In the genomic region with DNA sequence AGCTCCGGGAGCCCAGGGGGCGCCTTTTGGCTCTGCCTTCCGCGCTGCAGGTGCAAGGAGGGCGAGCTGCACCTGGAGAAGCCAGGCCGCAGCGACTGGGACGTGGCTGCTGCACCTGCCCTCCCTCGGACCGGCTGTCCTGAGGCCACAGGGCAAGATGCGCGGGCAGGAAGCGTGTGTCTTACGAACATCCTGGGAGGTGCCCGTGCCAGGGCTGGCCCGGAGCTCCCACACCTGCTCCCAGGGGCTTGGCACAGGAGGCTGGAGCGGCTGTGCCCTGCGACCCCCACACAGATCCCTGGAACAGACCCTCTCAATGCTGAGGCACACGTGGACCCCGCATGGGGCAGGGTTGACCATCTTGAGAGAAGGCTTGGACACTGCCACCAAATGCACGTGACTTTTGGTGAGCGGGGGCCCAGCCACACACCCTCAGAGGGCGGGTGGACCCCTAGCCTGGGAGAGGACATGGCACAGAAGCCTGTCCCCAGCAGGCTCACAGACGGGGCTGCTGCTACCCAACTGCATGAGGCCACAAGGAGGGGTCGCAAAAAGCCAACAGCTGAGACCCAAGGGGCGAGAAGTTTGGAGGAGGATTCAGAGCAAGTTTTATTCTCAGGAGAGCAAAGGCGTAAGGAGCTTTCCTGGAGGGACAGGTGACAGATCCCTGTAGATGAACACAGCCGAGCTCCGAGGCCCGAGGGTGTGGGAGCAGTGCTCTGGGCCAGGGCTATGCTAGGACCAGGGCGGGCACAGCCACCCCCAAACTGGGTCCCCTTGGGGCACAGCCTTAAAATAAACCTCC, we compare ENCODE assay signal across 12 cellular contexts. TPM values are rescaled to one million over a fixed set of nuclear protein-coding genes. Genes with fewer than 3 reads are reported as not detected.
A peak's percentile ranks its signal among the peaks of the same experiment; 100 is the strongest.
DNase-seq lines count a peak whose midpoint lies in the region; TF ChIP-seq lines count a peak whose summit lies in the region.
"Had no signal": no experiment of that assay in that cellular context is flagged by ENCODE, and none has a peak within 500 bp of the region (broad histone marks: within the 10 kb centered on the region; RNA-seq: fewer than 3 reads in every experiment).

No MANE protein-coding gene starts in this region.

- H3K4me3 ChIP-seq in WERI-Rb-1 (ENCODE audit: low read depth, low read length) (no peak overlapping the region), neural cell (ENCODE audit: low read length) (no peak overlapping the region), vagina (no peak overlapping the region)
- H3K4me3 ChIP-seq: uterus had no signal

- H3K79me2 ChIP-seq in neural cell (replicated peaks; ENCODE audit: insufficient read depth, low read length) = no peaks in the 10 kb centered on the region

- no peak for TF ChIP-seq RAD21 in neural cell (conservative IDR thresholded peaks at IDR 0.05)

- H3K27me3 ChIP-seq in WERI-Rb-1 (ENCODE audit: insufficient read depth, low read depth, severe bottlenecking) (no peaks in the 10 kb centered on the region), neural cell (ENCODE audit: insufficient read depth, low read depth, low read length) (no peaks in the 10 kb centered on the region), vagina (no peaks in the 10 kb centered on the region)
- H3K27me3 ChIP-seq: uterus had no signal

- H3K27ac ChIP-seq in WERI-Rb-1 (peak overlapping the region; percentile 91; the same call in 1 of the 2 replicates), neural cell (ENCODE audit: low read length) (peak overlapping the region; percentile 84), vagina (no peak overlapping the region)
- H3K27ac ChIP-seq: uterus had no signal

- H4K20me1 ChIP-seq in neural cell (ENCODE audit: insufficient read depth) = no peaks in the 10 kb centered on the region

- no peaks in the 10 kb centered on the region for H3F3A ChIP-seq in neural cell (ENCODE audit: insufficient read depth, low read length, poor library complexity, severe bottlenecking)

- TF ChIP-seq CTCF in WERI-Rb-1 (IDR thresholded peaks at IDR 0.05; ENCODE audit: low read depth, low read length) (no peak), neural cell (IDR thresholded peaks at IDR 0.05; ENCODE audit: poor library complexity, severe bottlenecking) (no peak), vagina (IDR thresholded peaks at IDR 0.05) (no peak)

- H3K4me1 ChIP-seq in vagina = peaks cover 21% of the 10 kb centered on the region
- H3K4me1 ChIP-seq: uterus had no signal

- H3K9me2 ChIP-seq in neural cell (ENCODE audit: insufficient read depth, low read length) = no peaks in the 10 kb centered on the region

- H3K9me3 ChIP-seq in WERI-Rb-1 (ENCODE audit: severe bottlenecking) = no peaks in the 10 kb centered on the region
- no peaks in the 10 kb centered on the region for H3K9me3 ChIP-seq in neural cell (ENCODE audit: low read length)
- no peaks in the 10 kb centered on the region for H3K9me3 ChIP-seq in vagina
- H3K9me3 ChIP-seq: uterus had no signal

- H3K4me2 ChIP-seq in neural cell (ENCODE audit: low read length) = no peak overlapping the region

- no peak for TF ChIP-seq POLR2A in vagina (IDR thresholded peaks at IDR 0.05)
- TF ChIP-seq POLR2A in erythroblast (IDR thresholded peaks at IDR 0.05; ENCODE audit: low read length) = no peak

- H2AFZ ChIP-seq in neural cell (ENCODE audit: low read depth, low read length) = no peak overlapping the region

- peak overlapping the region; percentile 20 for H3K9ac ChIP-seq in neural cell (ENCODE audit: low read length)

- no peak for TF ChIP-seq EP300 in neural cell (conservative IDR thresholded peaks at IDR 0.05; ENCODE audit: poor library complexity, severe bottlenecking)

- intact Hi-C loops in vagina (cut with DNase I) = loop anchor here (10.0 kb wide), 1 partner anchor 344 kb away; no protein-coding TSS in a partner anchor

- DNase-seq in NCI-H510A treated with DMSO at 0.1 percent for 48 hours (lab: John Stamatoyannopoulos, UW) = peak; percentile 32
- DNase-seq in NCI-H510A (lab: John Stamatoyannopoulos, UW) = no peak
- peak; percentile 62 for DNase-seq in NCI-H1105 (lab: John Stamatoyannopoulos, UW)
- no peak for DNase-seq in WERI-Rb-1
- no peak for DNase-seq in vagina (ENCODE audit: extremely low spot score in 2 of 2)
- no peak for DNase-seq in epidermal melanocyte (ENCODE audit: insufficient read length, low spot score)
- no peak for DNase-seq in erythroblast (lab: John Stamatoyannopoulos, UW)
- DNase-seq: activated effector memory CD4-positive, alpha-beta T cell treated with anti-CD3 and anti-CD28 coated beads, Interleukin-2, amount 50 U/mL, for 16 hours; hippocampal formation; stimulated activated CD4-positive, alpha-beta T cell treated with anti-CD3 and anti-CD28 coated beads, Interleukin-1b, Interleukin-23, amount 100 ng/mL, for 48 hours; uterus had no signal

- peaks cover 13% of the 10 kb centered on the region for H3K36me3 ChIP-seq in WERI-Rb-1
- H3K36me3 ChIP-seq in neural cell (ENCODE audit: insufficient read depth, low read length) = no peaks in the 10 kb centered on the region
- H3K36me3 ChIP-seq in vagina = peaks cover 0 to 12% of the 10 kb centered on the region in 2 donors
- H3K36me3 ChIP-seq: uterus had no signal

TF ChIP-seq in neural cell, 6 proteins besides CTCF, POLR2A, EP300 and RAD21:
- no peak for TF ChIP-seq SMC3 (conservative IDR thresholded peaks at IDR 0.05; ENCODE audit: poor library complexity)
- TF ChIP-seq, protein P1, sequence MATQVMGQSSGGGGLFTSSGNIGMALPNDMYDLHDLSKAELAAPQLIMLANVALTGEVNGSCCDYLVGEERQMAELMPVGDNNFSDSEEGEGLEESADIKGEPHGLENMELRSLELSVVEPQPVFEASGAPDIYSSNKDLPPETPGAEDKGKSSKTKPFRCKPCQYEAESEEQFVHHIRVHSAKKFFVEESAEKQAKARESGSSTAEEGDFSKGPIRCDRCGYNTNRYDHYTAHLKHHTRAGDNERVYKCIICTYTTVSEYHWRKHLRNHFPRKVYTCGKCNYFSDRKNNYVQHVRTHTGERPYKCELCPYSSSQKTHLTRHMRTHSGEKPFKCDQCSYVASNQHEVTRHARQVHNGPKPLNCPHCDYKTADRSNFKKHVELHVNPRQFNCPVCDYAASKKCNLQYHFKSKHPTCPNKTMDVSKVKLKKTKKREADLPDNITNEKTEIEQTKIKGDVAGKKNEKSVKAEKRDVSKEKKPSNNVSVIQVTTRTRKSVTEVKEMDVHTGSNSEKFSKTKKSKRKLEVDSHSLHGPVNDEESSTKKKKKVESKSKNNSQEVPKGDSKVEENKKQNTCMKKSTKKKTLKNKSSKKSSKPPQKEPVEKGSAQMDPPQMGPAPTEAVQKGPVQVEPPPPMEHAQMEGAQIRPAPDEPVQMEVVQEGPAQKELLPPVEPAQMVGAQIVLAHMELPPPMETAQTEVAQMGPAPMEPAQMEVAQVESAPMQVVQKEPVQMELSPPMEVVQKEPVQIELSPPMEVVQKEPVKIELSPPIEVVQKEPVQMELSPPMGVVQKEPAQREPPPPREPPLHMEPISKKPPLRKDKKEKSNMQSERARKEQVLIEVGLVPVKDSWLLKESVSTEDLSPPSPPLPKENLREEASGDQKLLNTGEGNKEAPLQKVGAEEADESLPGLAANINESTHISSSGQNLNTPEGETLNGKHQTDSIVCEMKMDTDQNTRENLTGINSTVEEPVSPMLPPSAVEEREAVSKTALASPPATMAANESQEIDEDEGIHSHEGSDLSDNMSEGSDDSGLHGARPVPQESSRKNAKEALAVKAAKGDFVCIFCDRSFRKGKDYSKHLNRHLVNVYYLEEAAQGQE (IDR thresholded peaks at IDR 0.05; ENCODE audit: borderline replicate concordance) = no peak
- TF ChIP-seq MXI1 (conservative IDR thresholded peaks at IDR 0.05; ENCODE audit: poor library complexity, severe bottlenecking) = no peak
- no peak for TF ChIP-seq EZH2 (IDR thresholded peaks at IDR 0.05; ENCODE audit: borderline replicate concordance, insufficient read depth, low read length, poor library complexity, severe bottlenecking)
- TF ChIP-seq TAF1 (IDR thresholded peaks at IDR 0.05; ENCODE audit: low read depth) = no peak
- TF ChIP-seq POLR2AphosphoS5 (IDR thresholded peaks at IDR 0.05) = no peak
TF ChIP-seq in neural cell: peak in this region for 0.

RNA-seq across cellular contexts. Expression of a gene that starts 11.4 kb away (rescaled TPM):
- 76.4 and 90.2 TPM in 2 replicates for polyA plus RNA-seq in neural cell
- polyA minus RNA-seq in neural cell = 27.1 and 36.5 TPM in 2 replicates
- total RNA-seq in vagina = 52.5 TPM

RNA-seq across cellular contexts. Expression of a gene that starts 11.6 kb away (rescaled TPM):
- polyA plus RNA-seq in neural cell = 50.0 and 60.3 TPM in 2 replicates
- 24.0 and 34.8 TPM in 2 replicates for polyA minus RNA-seq in neural cell
- 35.4 TPM for total RNA-seq in vagina

RNA-seq across cellular contexts. Expression of a gene that starts 27.7 kb away (rescaled TPM):
- 21.3 and 33.0 TPM in 2 replicates for polyA plus RNA-seq in neural cell
- 25.6 and 32.9 TPM in 2 replicates for polyA minus RNA-seq in neural cell
- 6.1 TPM for total RNA-seq in vagina

RNA-seq across cellular contexts. Expression of a gene that starts 44.6 kb away (rescaled TPM):
- polyA plus RNA-seq in neural cell = 37.4 and 46.0 TPM in 2 replicates
- polyA minus RNA-seq in neural cell = 39.6 and 45.8 TPM in 2 replicates
- 67.5 TPM for total RNA-seq in vagina

Comparison
In these comparisons a context has a peak if more than half of its experiments do, and no peak if none do; other contexts are left out.
1. DNase-seq: peak in NCI-H510A treated with DMSO at 0.1 percent for 48 hours (single experiment) and NCI-H1105 (single experiment); none in NCI-H510A (single experiment), WERI-Rb-1 (single experiment), vagina (0 of 2), epidermal melanocyte (single experiment) and erythroblast (0 of 2).